In the genomic region with DNA sequence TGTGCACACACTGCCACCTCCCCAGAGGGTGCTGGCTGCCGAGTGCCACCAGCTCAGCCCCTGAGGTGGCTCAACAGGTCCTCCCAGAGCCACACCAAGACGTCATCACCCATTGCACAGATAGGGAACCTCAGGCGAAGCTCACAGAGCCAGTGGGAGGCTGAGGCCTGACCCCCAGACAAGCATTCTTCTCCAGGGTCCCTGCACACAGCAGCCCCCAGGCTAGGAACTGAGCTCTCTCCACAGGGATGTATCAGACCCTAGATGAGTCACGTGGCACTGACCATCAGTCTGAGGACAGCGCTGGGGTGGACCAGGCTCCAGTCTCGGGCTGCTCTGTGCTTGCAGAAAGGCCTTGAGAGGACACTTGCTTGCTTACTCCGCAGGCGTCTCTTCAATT, we compare ENCODE assay signal across 10 cellular contexts. TPM values are rescaled to one million over a fixed set of nuclear protein-coding genes. Genes with fewer than 3 reads are reported as not detected.
DNase-seq lines count a peak whose midpoint lies in the region; ATAC-seq, FAIRE-seq and TF ChIP-seq lines count a peak whose summit lies in the region.
"Not testable (repeated sequence)": the region's sequence is repeated elsewhere in the genome, so short reads cannot be mapped to it uniquely, and the experiment has no call there.
"Had no signal": no experiment of that assay in that cellular context is flagged by ENCODE, and none has a peak within 500 bp of the region (broad histone marks: within the 10 kb centered on the region; RNA-seq: fewer than 3 reads in every experiment).

No MANE protein-coding gene starts in this region.

- not testable (repeated sequence) for H3K27me3 ChIP-seq in BLaER1; CD8-positive, alpha-beta memory T cell (ENCODE audit: insufficient read depth, low read length, poor library complexity, severe bottlenecking); neural progenitor cell
- H3K27me3 ChIP-seq in K562 (ENCODE audit: control insufficient read depth in 2 of 2, insufficient read depth in 2 of 2, low read length in 2 of 2), result peaks cover 17 to 67% of the 10 kb centered on the region in 2 experiments; a peak in 4 of 5 replicates

- TF ChIP-seq POLR2A in K562 (conservative IDR thresholded peaks at IDR 0.05), result not testable (repeated sequence)

- not testable (repeated sequence) for H2AFZ ChIP-seq in K562 (ENCODE audit: low read depth, low read length); neural progenitor cell (replicated peaks)

- intact Hi-C loops in K562 (cut with micrococcal nuclease), result loop anchor here (1.0 to 5.0 kb wide), 2 partner anchors 63 to 92 kb away; no protein-coding TSS in a partner anchor
- intact Hi-C loops in natural killer cell (cut with micrococcal nuclease), result not testable (repeated sequence)

- peaks cover 88% of the 10 kb centered on the region for H3K4me1 ChIP-seq in BLaER1
- H3K4me1 ChIP-seq in CD8-positive, alpha-beta memory T cell (ENCODE audit: insufficient read depth, low read length); neural progenitor cell: not testable (repeated sequence)
- peaks cover 4 to 68% of the 10 kb centered on the region in 2 experiments; a peak in 4 of 5 replicates for H3K4me1 ChIP-seq in K562 (replicated peaks in 1 of 2; ENCODE audit: control insufficient read depth in 2 of 2, insufficient read depth in 2 of 2, low read length in 2 of 2)

- not testable (repeated sequence) for DNase-seq in CD8-positive, alpha-beta memory T cell; T-helper 17 cell; activated T-cell treated with anti-CD3 and anti-CD28 coated beads, Interleukin-2, amount 50 U/mL, for 4 hours; K562 (ENCODE audit: extremely low read depth in 1 of 4, low spot score in 3 of 4); natural killer cell; neural progenitor cell (ENCODE audit: low spot score); type B pancreatic cell (ENCODE audit: extremely low spot score, unreplicated experiment)

- not testable (repeated sequence) for BruUV-seq in K562 (replicated peaks; lab: Mats Ljungman, UMichigan)

- not testable (repeated sequence) for H3K79me2 ChIP-seq in K562 (ENCODE audit: control insufficient read depth, insufficient read depth, low read length)
- H3K79me2 ChIP-seq in neural progenitor cell (ENCODE audit: low read depth), result peaks cover 10% of the 10 kb centered on the region

- H3F3A ChIP-seq in neural progenitor cell (ENCODE audit: low read depth), result peaks cover 17% of the 10 kb centered on the region

- H3K4me2 ChIP-seq in BLaER1, result peak overlapping the region; percentile 98
- H3K4me2 ChIP-seq in K562 (ENCODE audit: insufficient read depth, low read length); neural progenitor cell: not testable (repeated sequence)

- H3K4me3 Mint-ChIP-seq in CD8-positive, alpha-beta memory T cell, result peak overlapping the region in 4 of 7 donors; percentile 20 to 84 (median 34)
- peak overlapping the region; percentile 19 for H3K4me3 Mint-ChIP-seq in T-helper 17 cell
- H3K4me3 Mint-ChIP-seq in activated T-cell treated with anti-CD3 and anti-CD28 coated beads, Interleukin-2, amount 50 U/mL, for 4 hours, result peak overlapping the region; percentile 19
- peak overlapping the region; percentile 40 for H3K4me3 Mint-ChIP-seq in natural killer cell
- H3K4me3 Mint-ChIP-seq in neural progenitor cell, result peak overlapping the region; percentile 46
- H3K4me3 Mint-ChIP-seq in type B pancreatic cell, result peak overlapping the region; percentile 31

- TF ChIP-seq RAD21 in K562 (CRISPR knock-in tag; conservative IDR thresholded peaks at IDR 0.05 in 1 of 2, IDR thresholded peaks at IDR 0.05 in 1 of 2), result not testable (repeated sequence)

- CTCF ChIA-PET in CD8-positive, alpha-beta memory T cell (lab: Charles Lee), result interaction anchor here (1.1 to 1.8 kb wide), 2 partner anchors 31 to 113 kb away, joined by 7 read pairs; no protein-coding TSS in a partner anchor
- CTCF ChIA-PET in K562 (lab: Yijun Ruan, JAX; ENCODE audit: low intra/inter-chr PET ratio), result interaction anchor here (1.4 kb wide), 1 partner anchor 299 kb away, joined by 6 read pairs; no protein-coding TSS in a partner anchor

- not testable (repeated sequence) for TF ChIP-seq CTCF in K562 (IDR thresholded peaks at IDR 0.05 in 2 of 3, conservative IDR thresholded peaks at IDR 0.05 in 1 of 3; ENCODE audit: insufficient read depth in 2 of 3, low read depth in 1 of 3, low read length in 3 of 3); natural killer cell (IDR thresholded peaks at IDR 0.05); neural progenitor cell (IDR thresholded peaks at IDR 0.05); type B pancreatic cell (conservative IDR thresholded peaks at IDR 0.05)

- H3K9me3 ChIP-seq in BLaER1; CD8-positive, alpha-beta memory T cell (ENCODE audit: low read length); T-helper 17 cell (ENCODE audit: control insufficient read depth, low read length, poor library complexity, severe bottlenecking); K562 (replicated peaks; ENCODE audit: control insufficient read depth, insufficient read depth, low read depth, low read length); neural progenitor cell (ENCODE audit: low read depth): not testable (repeated sequence)

- not testable (repeated sequence) for TF ChIP-seq EP300 in K562 (IDR thresholded peaks at IDR 0.05; ENCODE audit: low read length)

- not testable (repeated sequence) for H3K36me3 Mint-ChIP-seq in CD8-positive, alpha-beta memory T cell; T-helper 17 cell (ENCODE audit: low read depth); activated T-cell treated with anti-CD3 and anti-CD28 coated beads, Interleukin-2, amount 50 U/mL, for 4 hours (ENCODE audit: insufficient read depth); natural killer cell; neural progenitor cell; type B pancreatic cell

- H3K4me1 Mint-ChIP-seq in CD8-positive, alpha-beta memory T cell, result peaks cover 4 to 14% (median 5%) of the 10 kb centered on the region in 3 donors
- not testable (repeated sequence) for H3K4me1 Mint-ChIP-seq in T-helper 17 cell; activated T-cell treated with anti-CD3 and anti-CD28 coated beads, Interleukin-2, amount 50 U/mL, for 4 hours (ENCODE audit: low read depth); type B pancreatic cell (ENCODE audit: unreplicated experiment)
- H3K4me1 Mint-ChIP-seq in natural killer cell (peaks cover 6 to 16% of the 10 kb centered on the region in 2 donors), neural progenitor cell (peaks cover 21% of the 10 kb centered on the region)

- ATAC-seq in T-helper 17 cell; activated T-cell treated with anti-CD3 and anti-CD28 coated beads, Interleukin-2, amount 50 U/mL, for 4 hours; natural killer cell: not testable (repeated sequence)
- peak; percentile 7 for ATAC-seq in K562

- H3K36me3 ChIP-seq in BLaER1; CD8-positive, alpha-beta memory T cell (ENCODE audit: insufficient read depth, low read length); K562 (ENCODE audit: control insufficient read depth, insufficient read depth, low read length); neural progenitor cell: not testable (repeated sequence)

- H3K9me3 Mint-ChIP-seq in CD8-positive, alpha-beta memory T cell; activated T-cell treated with anti-CD3 and anti-CD28 coated beads, Interleukin-2, amount 50 U/mL, for 4 hours; natural killer cell; neural progenitor cell; type B pancreatic cell: not testable (repeated sequence)

- H3K27ac ChIP-seq in BLaER1, result peak overlapping the region; percentile 92
- not testable (repeated sequence) for H3K27ac ChIP-seq in CD8-positive, alpha-beta memory T cell (ENCODE audit: low read depth, low read length); K562 (ENCODE audit: extremely low read depth, low read depth, low read length); neural progenitor cell

- in situ Hi-C loops in K562 (cut with MboI), result not testable (repeated sequence)

- 5% methylated on average over 8 of the region's 8 CpGs for WGBS in K562 (ENCODE audit: insufficient coverage, low coverage, missing lambda C conversion rate)

- H4K20me1 ChIP-seq in BLaER1 (peaks cover 32% of the 10 kb centered on the region), K562 (replicated peaks; ENCODE audit: control insufficient read depth, insufficient read depth, low read length) (peaks cover 51% of the 10 kb centered on the region), neural progenitor cell (ENCODE audit: low read depth) (peaks cover 25% of the 10 kb centered on the region)

- not testable (repeated sequence) for H3K27me3 Mint-ChIP-seq in CD8-positive, alpha-beta memory T cell; T-helper 17 cell; activated T-cell treated with anti-CD3 and anti-CD28 coated beads, Interleukin-2, amount 50 U/mL, for 4 hours (ENCODE audit: low read depth); natural killer cell (ENCODE audit: low read depth in 2 of 2); type B pancreatic cell
- H3K27me3 Mint-ChIP-seq in neural progenitor cell (ENCODE audit: insufficient read depth, low read depth), result peaks cover 11% of the 10 kb centered on the region

- H3K9ac ChIP-seq in BLaER1, result peak overlapping the region; percentile 19; the same call in 1 of the 2 replicates
- H3K9ac ChIP-seq in K562 (ENCODE audit: insufficient read depth in 1 of 2, low read depth in 2 of 2, low read length in 2 of 2); neural progenitor cell: not testable (repeated sequence)

- H3K9me1 ChIP-seq in K562 (ENCODE audit: control insufficient read depth, insufficient read depth, low read length), result not testable (repeated sequence)

- peak; percentile 44 for FAIRE-seq in K562 (lab: Jason Lieb, UNC)

- POLR2A ChIA-PET in CD8-positive, alpha-beta memory T cell (lab: Charles Lee), result not testable (repeated sequence)
- POLR2A ChIA-PET in K562 (lab: Yijun Ruan, JAX), result interaction anchor here (0.5 to 1.3 kb wide), 3 partner anchors 11 to 295 kb away, joined by 3 read pairs; no protein-coding TSS in a partner anchor

- H3K27ac Mint-ChIP-seq in CD8-positive, alpha-beta memory T cell; T-helper 17 cell; natural killer cell; neural progenitor cell; type B pancreatic cell: not testable (repeated sequence)

- not testable (repeated sequence) for H3K4me3 ChIP-seq in BLaER1; CD8-positive, alpha-beta memory T cell (ENCODE audit: low read length); K562; neural progenitor cell

RNA-seq across cellular contexts. Expression of a gene that starts 1.6 kb away (rescaled TPM):
- total RNA-seq in CD8-positive, alpha-beta memory T cell, result 1 to 10 TPM; 1.8 to 2.7 TPM
- polyA plus RNA-seq in CD8-positive, alpha-beta memory T cell, result 6.0 TPM
- total RNA-seq in T-helper 17 cell (1 to 10 TPM in 1 of 2 donors, under 1 TPM in 1; 0.68 to 2.1 TPM), K562 (2014; rRNA removed) (1.5 and 2.3 TPM in 2 replicates), K562 (2014; rRNA removed; fragmentation: Illumina TruSeq; extraction: Trizol) (not detected in 2 replicates), K562 (2015; rRNA removed; fragmentation: Illumina TruSeq; extraction: Trizol) (0.41 and 0.43 TPM in 2 replicates), K562 (2021) (2.8 and 3.0 TPM in 2 replicates), natural killer cell (1 to 10 TPM; 1.2 to 2.9 (median 1.6) TPM), neural progenitor cell (ENCODE audit: low replicate concordance) (6.3 and 20.9 TPM in 2 replicates), type B pancreatic cell (ENCODE audit: low replicate concordance) (9.0 and 12.8 TPM in 2 replicates)
- total RNA-seq in activated T-cell treated with anti-CD3 and anti-CD28 coated beads, Interleukin-2, amount 50 U/mL, for 4 hours, result 1 to 10 TPM in 2 of 3 donors, under 1 TPM in 1; 0.89 to 1.4 (median 1.0) TPM
- total RNA-seq in K562 (2011; cell fraction: chromatin; rRNA removed; ENCODE audit: low replicate concordance), result 0.62 and 4.8 TPM in 2 replicates
- 7.4 and 9.8 TPM in 2 replicates for total RNA-seq in K562 (2011; cell fraction: nucleolus; rRNA removed)
- 3.2 and 3.7 TPM in 2 replicates for total RNA-seq in K562 (2011; cell fraction: nucleoplasm; rRNA removed)
- polyA plus RNA-seq in K562 (2011; rRNA removed) (1.3 and 4.4 TPM in 2 replicates), K562 (2014; fragmentation: Illumina TruSeq; extraction: Trizol) (0.46 TPM in 1 of 2 replicates, not detected in the other), K562 (2014; fragmentation: Nextera tagmentation; extraction: Ambion mirVana) (under 1 TPM in 1 of 2 experiments, not detected in 1; 0.04 TPM), K562 (2014; rRNA removed) (1.2 and 2.3 TPM in 2 replicates)
- 5.9 and 9.9 TPM in 2 replicates for polyA plus RNA-seq in K562 (2011; cell fraction: cytosol; rRNA removed)
- 2.9 and 3.5 TPM in 2 replicates for polyA plus RNA-seq in K562 (2011; cell fraction: nucleus; rRNA removed)
- polyA plus RNA-seq in K562 (2012), result 2.9 and 4.6 TPM in 2 replicates
- 1.0 and 1.5 TPM in 2 replicates for polyA minus RNA-seq in K562 (2011; rRNA and poly(A)+ RNA removed)
- 5.1 and 13.6 TPM in 2 replicates for polyA minus RNA-seq in K562 (2011; cell fraction: cytosol; rRNA and poly(A)+ RNA removed)
- 0.40 and 1.3 TPM in 2 replicates for polyA minus RNA-seq in K562 (2011; cell fraction: nucleus; rRNA and poly(A)+ RNA removed)
- total RNA-seq: GM23248 had no signal
- polyA plus RNA-seq: CD14-positive monocyte had no signal

RNA-seq across cellular contexts. Expression of a gene that starts 50.2 kb away (rescaled TPM):
- total RNA-seq in CD8-positive, alpha-beta memory T cell, result 10 to 100 TPM; 46.8 to 48.4 TPM
- polyA plus RNA-seq in CD8-positive, alpha-beta memory T cell, result 150 TPM
- total RNA-seq in T-helper 17 cell, result 10 to 100 TPM; 29.2 to 31.7 TPM
- total RNA-seq in activated T-cell treated with anti-CD3 and anti-CD28 coated beads, Interleukin-2, amount 50 U/mL, for 4 hours, result 10 to 100 TPM; 30.3 to 38.1 (median 33.2) TPM
- 5.8 and 25.8 TPM in 2 replicates for total RNA-seq in K562 (2011; cell fraction: chromatin; rRNA removed; ENCODE audit: low replicate concordance)
- 37.9 and 39.6 TPM in 2 replicates for total RNA-seq in K562 (2011; cell fraction: nucleolus; rRNA removed)
- 19.9 and 28.5 TPM in 2 replicates for total RNA-seq in K562 (2011; cell fraction: nucleoplasm; rRNA removed)
- 151 and 163 TPM in 2 replicates for total RNA-seq in K562 (2014; rRNA removed)
- total RNA-seq in K562 (2014; rRNA removed; fragmentation: Illumina TruSeq; extraction: Trizol), result 14.1 and 20.0 TPM in 2 replicates
- total RNA-seq in K562 (2015; rRNA removed; fragmentation: Illumina TruSeq; extraction: Trizol), result 78.1 and 78.6 TPM in 2 replicates
- 95.3 and 101 TPM in 2 replicates for total RNA-seq in K562 (2021)
- 51.0 and 88.0 TPM in 2 replicates for polyA plus RNA-seq in K562 (2011; rRNA removed)
- polyA plus RNA-seq in K562 (2011; cell fraction: cytosol; rRNA removed), result 116 and 204 TPM in 2 replicates
- polyA plus RNA-seq in K562 (2011; cell fraction: nucleus; rRNA removed), result 72.9 and 95.1 TPM in 2 replicates
- 80.6 and 161 TPM in 2 replicates for polyA plus RNA-seq in K562 (2012)
- polyA plus RNA-seq in K562 (2014; fragmentation: Illumina TruSeq; extraction: Trizol), result 40.4 and 66.5 TPM in 2 replicates
- 1 to 10 TPM; 3.6 to 8.1 TPM for polyA plus RNA-seq in K562 (2014; fragmentation: Nextera tagmentation; extraction: Ambion mirVana)
- polyA plus RNA-seq in K562 (2014; rRNA removed), result 113 and 117 TPM in 2 replicates
- polyA minus RNA-seq in K562 (2011; rRNA and poly(A)+ RNA removed), result 14.8 and 17.4 TPM in 2 replicates
- polyA minus RNA-seq in K562 (2011; cell fraction: cytosol; rRNA and poly(A)+ RNA removed), result 35.4 and 39.9 TPM in 2 replicates
- polyA minus RNA-seq in K562 (2011; cell fraction: nucleus; rRNA and poly(A)+ RNA removed), result 29.2 and 43.1 TPM in 2 replicates
- total RNA-seq in natural killer cell, result 10 to 100 TPM; 20.3 to 34.3 (median 33.0) TPM
- total RNA-seq in neural progenitor cell (ENCODE audit: low replicate concordance), result 22.3 and 59.2 TPM in 2 replicates
- total RNA-seq in type B pancreatic cell (ENCODE audit: low replicate concordance), result 35.9 and 46.6 TPM in 2 replicates
